8 cellular contexts compared by ENCODE assay signal in genomic region chr6:134240664-134241431, GRCh38.
DNase-seq lines count a peak whose midpoint lies in the region; ATAC-seq and TF ChIP-seq lines count a peak whose summit lies in the region.

No MANE protein-coding gene starts in this region.

- H3K9me2 ChIP-seq in DOHH2 (replicated peaks; ENCODE audit: control insufficient read depth, low read length): no peaks in the 10 kb centered on the region

- H3K27ac ChIP-seq in DOHH2 (ENCODE audit: low read depth, low read length): no peak overlapping the region

- H3K9me3 ChIP-seq in DOHH2 (ENCODE audit: control insufficient read depth, insufficient read depth, low read length): no peaks in the 10 kb centered on the region

- ATAC-seq in GM21737 (IDR thresholded peaks at IDR 0.05; ENCODE audit: unreplicated experiment) (no peak), GM19351 (IDR thresholded peaks at IDR 0.05; ENCODE audit: unreplicated experiment) (no peak), HG02588 (IDR thresholded peaks at IDR 0.05; ENCODE audit: unreplicated experiment) (no peak)

- peak overlapping the region; percentile 31 for H3K4me3 ChIP-seq in DOHH2 (ENCODE audit: low read length)

- peak; percentile 64 for DNase-seq in activated CD4-positive, alpha-beta T cell treated with anti-CD3 and anti-CD28 coated beads for 1 hour
- peak; percentile 82 for DNase-seq in effector CD4-positive, alpha-beta T cell
- peak; percentile 18 to 42 (median 31) for DNase-seq in stimulated activated CD4-positive, alpha-beta T cell treated with anti-CD3 and anti-CD28 coated beads, Interleukin-1b, Interleukin-23, amount 100 ng/mL, for 24 hours (ENCODE audit: low read depth in 4 of 4, low spot score in 1 of 4)
- DNase-seq in NCI-H526 (lab: John Stamatoyannopoulos, UW): no peak

- H4K20me1 ChIP-seq in DOHH2 (ENCODE audit: control insufficient read depth, insufficient read depth, low read depth, low read length): no peaks in the 10 kb centered on the region

- peaks cover 57% of the 10 kb centered on the region for H3K4me1 ChIP-seq in DOHH2 (ENCODE audit: control insufficient read depth, low read length)

- H3F3A ChIP-seq in DOHH2 (ENCODE audit: control insufficient read depth, insufficient read depth): peaks cover 9% of the 10 kb centered on the region

- H3K27me3 ChIP-seq in DOHH2 (ENCODE audit: control insufficient read depth, low read length): no peaks in the 10 kb centered on the region

- TF ChIP-seq CTCF in DOHH2 (IDR thresholded peaks at IDR 0.05; ENCODE audit: low read depth, low read length, poor library complexity, severe bottlenecking): no peak

- peak overlapping the region; percentile 55 for H3K4me2 ChIP-seq in DOHH2 (ENCODE audit: low read length)

- no peaks in the 10 kb centered on the region for H3K36me3 ChIP-seq in DOHH2 (ENCODE audit: control insufficient read depth, low read length)

- H3K79me2 ChIP-seq in DOHH2 (ENCODE audit: control insufficient read depth, low read length): no peaks in the 10 kb centered on the region

Comparison
In these comparisons a context has a peak if more than half of its experiments do, and no peak if none do; other contexts are left out.
1. DNase-seq: peak in activated CD4-positive, alpha-beta T cell treated with anti-CD3 and anti-CD28 coated beads for 1 hour (single experiment), effector CD4-positive, alpha-beta T cell (single experiment) and stimulated activated CD4-positive, alpha-beta T cell treated with anti-CD3 and anti-CD28 coated beads, Interleukin-1b, Interleukin-23, amount 100 ng/mL, for 24 hours (4 of 4); none in NCI-H526 (0 of 2).